15 cellular contexts compared by ENCODE assay signal in genomic region chr4:61531188-61531587, GRCh38.
"Had no signal": no experiment of that assay in that cellular context is flagged by ENCODE, and none has a peak within 500 bp of the region (broad histone marks: within the 10 kb centered on the region; RNA-seq: fewer than 3 reads in every experiment).

No MANE protein-coding gene starts in this region.

- H3K4me3 ChIP-seq: esophagus muscularis mucosa, mucosa of descending colon, psoas muscle, upper lobe of left lung had no signal

- H3K27me3 Mint-ChIP-seq: activated CD8-positive, alpha-beta memory T cell treated with anti-CD3 and anti-CD28 coated beads, Interleukin-2, amount 10 ng/mL, durations not matched to agents 7 days and 5 days; activated naive CD8-positive, alpha-beta T cell treated with anti-CD3 and anti-CD28 coated beads for 36 hours; activated T-cell treated with anti-CD3 and anti-CD28 coated beads, Interleukin-2, amount 50 U/mL, for 24 hours had no signal

- H3K27me3 ChIP-seq: esophagus muscularis mucosa, upper lobe of left lung had no signal

- H3K9me3 ChIP-seq: mucosa of descending colon, upper lobe of left lung had no signal

- H3K4me1 ChIP-seq: esophagus muscularis mucosa, psoas muscle, upper lobe of left lung had no signal

- H3K4me3 Mint-ChIP-seq: activated CD8-positive, alpha-beta memory T cell treated with anti-CD3 and anti-CD28 coated beads, Interleukin-2, amount 10 ng/mL, durations not matched to agents 7 days and 5 days; activated naive CD8-positive, alpha-beta T cell treated with anti-CD3 and anti-CD28 coated beads for 36 hours; activated T-cell treated with anti-CD3 and anti-CD28 coated beads, Interleukin-2, amount 50 U/mL, for 24 hours; natural killer cell had no signal

- H3K4me1 Mint-ChIP-seq: activated CD8-positive, alpha-beta memory T cell treated with anti-CD3 and anti-CD28 coated beads, Interleukin-2, amount 10 ng/mL, durations not matched to agents 7 days and 5 days; activated naive CD8-positive, alpha-beta T cell treated with anti-CD3 and anti-CD28 coated beads for 36 hours; natural killer cell had no signal

- H3K27ac ChIP-seq: esophagus muscularis mucosa, psoas muscle, upper lobe of left lung had no signal

- DNase-seq: activated CD4-positive, alpha-beta T cell treated with anti-CD3 and anti-CD28 coated beads for 1 hour; activated CD4-positive, alpha-beta T cell treated with anti-CD3 and anti-CD28 coated beads, Interleukin-2, amount 50 U/mL, for 48 hours; activated CD8-positive, alpha-beta memory T cell treated with anti-CD3 and anti-CD28 coated beads, Interleukin-2, amount 10 ng/mL, durations not matched to agents 7 days and 5 days; activated effector memory CD4-positive, alpha-beta T cell treated with Interleukin-2 at 50 U/mL for 16 hours; activated naive CD8-positive, alpha-beta T cell treated with anti-CD3 and anti-CD28 coated beads for 36 hours; activated T-cell treated with anti-CD3 and anti-CD28 coated beads, Interleukin-2, amount 50 U/mL, for 24 hours; anterior cingulate cortex; mucosa of descending colon; natural killer cell; occipital lobe; psoas muscle; stimulated activated CD4-positive, alpha-beta T cell treated with anti-CD3 and anti-CD28 coated beads, Interleukin-2, amount 100 ng/mL, for 48 hours; stimulated activated naive CD8-positive, alpha-beta T cell treated with anti-CD3 and anti-CD28 coated beads, Interleukin-15, Interleukin-2, amounts not matched to agents 100 U/mL and 50 U/mL, for 24 hours; upper lobe of left lung had no signal

- H3K36me3 ChIP-seq: esophagus muscularis mucosa, upper lobe of left lung had no signal

- H3K36me3 Mint-ChIP-seq: activated CD8-positive, alpha-beta memory T cell treated with anti-CD3 and anti-CD28 coated beads, Interleukin-2, amount 10 ng/mL, durations not matched to agents 7 days and 5 days; activated naive CD8-positive, alpha-beta T cell treated with anti-CD3 and anti-CD28 coated beads for 36 hours had no signal

- H3K27ac Mint-ChIP-seq: activated CD8-positive, alpha-beta memory T cell treated with anti-CD3 and anti-CD28 coated beads, Interleukin-2, amount 10 ng/mL, durations not matched to agents 7 days and 5 days; activated naive CD8-positive, alpha-beta T cell treated with anti-CD3 and anti-CD28 coated beads for 36 hours; activated T-cell treated with anti-CD3 and anti-CD28 coated beads, Interleukin-2, amount 50 U/mL, for 24 hours; natural killer cell had no signal
